ENCODE assay signal across 11 cellular contexts in the genomic region with DNA sequence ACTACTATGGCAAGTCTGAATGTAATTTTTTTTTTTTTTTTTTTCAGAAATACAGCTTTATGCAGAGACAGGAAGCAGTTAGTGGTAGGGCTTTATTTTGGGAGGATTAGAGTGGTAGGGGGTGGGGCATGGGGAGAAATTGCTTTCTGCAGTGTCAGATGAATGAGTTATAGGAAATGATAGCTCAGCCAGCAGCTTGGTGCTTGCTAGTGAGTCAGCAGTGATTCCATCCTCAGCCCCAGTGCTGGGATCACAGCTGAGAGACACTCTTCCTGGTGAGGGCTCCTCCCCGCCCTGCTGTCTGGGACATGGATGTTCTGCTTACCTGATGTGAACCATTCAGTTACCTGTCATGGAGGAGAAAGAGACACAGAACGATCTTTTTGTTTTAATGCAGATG. TPM values are rescaled to one million over a fixed set of nuclear protein-coding genes. Genes with fewer than 3 reads are reported as not detected.
A peak's percentile ranks its signal among the peaks of the same experiment; 100 is the strongest.
DNase-seq lines count a peak whose midpoint lies in the region; ATAC-seq and TF ChIP-seq lines count a peak whose summit lies in the region.
"Had no signal": no experiment of that assay in that cellular context is flagged by ENCODE, and none has a peak within 500 bp of the region (broad histone marks: within the 10 kb centered on the region; RNA-seq: fewer than 3 reads in every experiment).

No MANE protein-coding gene starts in this region.

- no peaks in the 10 kb centered on the region for H4K20me1 ChIP-seq in fibroblast of lung (ENCODE audit: control insufficient read depth, extremely low read depth, insufficient read depth, low read length)
- H4K20me1 ChIP-seq in osteoblast (ENCODE audit: insufficient read depth, low read length) = no peaks in the 10 kb centered on the region

- peaks cover 0 to 7% (median 0%) of the 10 kb centered on the region in 4 donors for H3K9me3 ChIP-seq in Peyer's patch
- no peaks in the 10 kb centered on the region for H3K9me3 ChIP-seq in fibroblast of lung (ENCODE audit: control insufficient read depth, insufficient read depth, low read depth, low read length)
- no peaks in the 10 kb centered on the region for H3K9me3 ChIP-seq in osteoblast (ENCODE audit: low read depth, low read length)

- TF ChIP-seq POLR2A in Peyer's patch (IDR thresholded peaks at IDR 0.05) = no peak

- H3K4me3 ChIP-seq in Peyer's patch = no peak overlapping the region
- H3K4me3 ChIP-seq in fibroblast of lung (replicated peaks in 1 of 4; ENCODE audit: control extremely low read depth in 1 of 4, insufficient read depth in 1 of 4, low read depth in 3 of 4, low read length in 4 of 4) = no peak overlapping the region
- no peak overlapping the region for H3K4me3 ChIP-seq in osteoblast (ENCODE audit: insufficient read depth, low read length)

- H2AFZ ChIP-seq in fibroblast of lung (ENCODE audit: low read length) (no peak overlapping the region), osteoblast (ENCODE audit: low read length) (no peak overlapping the region)

- no peak overlapping the region for H3K27ac ChIP-seq in Peyer's patch
- no peak overlapping the region for H3K27ac ChIP-seq in fibroblast of lung (ENCODE audit: insufficient read depth, low read length)
- H3K27ac ChIP-seq in osteoblast (ENCODE audit: low read depth, low read length) = no peak overlapping the region

- H3K9ac ChIP-seq in fibroblast of lung (ENCODE audit: insufficient read depth, low read length) = no peak overlapping the region

- no peak for TF ChIP-seq CTCF in Peyer's patch (IDR thresholded peaks at IDR 0.05)
- TF ChIP-seq CTCF in fibroblast of lung (conservative IDR thresholded peaks at IDR 0.05 in 1 of 2, IDR thresholded peaks at IDR 0.05 in 1 of 2; ENCODE audit: low read depth in 1 of 2, low read length in 2 of 2) = no peak
- TF ChIP-seq CTCF in osteoblast (IDR thresholded peaks at IDR 0.05; ENCODE audit: extremely low read depth, low read depth, low read length) = no peak
- no peak for TF ChIP-seq CTCF in GM20000 (IDR thresholded peaks at IDR 0.05; ENCODE audit: extremely low read depth, missing control alignments)

- H3K79me2 ChIP-seq in fibroblast of lung (ENCODE audit: control insufficient read depth, insufficient read depth, low read length) = no peaks in the 10 kb centered on the region
- H3K79me2 ChIP-seq in osteoblast (ENCODE audit: insufficient read depth, low read length) = no peaks in the 10 kb centered on the region

- ATAC-seq in HG02840 (IDR thresholded peaks at IDR 0.05; ENCODE audit: low FRiP score, unreplicated experiment) = no peak
- ATAC-seq: activated CD8-positive, alpha-beta memory T cell treated with anti-CD3 and anti-CD28 coated beads, Interleukin-2, amount 10 ng/mL, durations not matched to agents 7 days and 5 days had no signal

- H3K27me3 ChIP-seq in Peyer's patch (no peaks in the 10 kb centered on the region), fibroblast of lung (ENCODE audit: control insufficient read depth, insufficient read depth, low read length) (no peaks in the 10 kb centered on the region), osteoblast (ENCODE audit: insufficient read depth, low read length) (no peaks in the 10 kb centered on the region)

- peak; percentile 83 for DNase-seq in EL
- peak in 2 of 3 donors; percentile 57 to 77 for DNase-seq in Peyer's patch
- DNase-seq in fibroblast of lung (ENCODE audit: low read depth in 2 of 2) = peak; percentile 83 to 89
- peak; percentile 47 for DNase-seq in osteoblast (ENCODE audit: insufficient read length, low spot score, missing footprints)
- DNase-seq in activated CD8-positive, alpha-beta memory T cell treated with anti-CD3 and anti-CD28 coated beads, Interleukin-2, amount 50 U/mL, for 48 hours = no peak
- no peak for DNase-seq in DMS 273 (lab: John Stamatoyannopoulos, UW; ENCODE audit: unreplicated experiment)
- no peak for DNase-seq in GM20000 (ENCODE audit: low spot score)
- DNase-seq: activated CD8-positive, alpha-beta memory T cell treated with anti-CD3 and anti-CD28 coated beads, Interleukin-2, amount 10 ng/mL, durations not matched to agents 7 days and 5 days; retina; SHP77 treated with DMSO at 0.1 percent for 48 hours had no signal

- H3K4me2 ChIP-seq in fibroblast of lung (ENCODE audit: extremely low read depth, insufficient read depth, low read length) (no peak overlapping the region), osteoblast (ENCODE audit: insufficient read depth, low read length) (no peak overlapping the region)

- H3K36me3 ChIP-seq in Peyer's patch (peaks cover 0 to 19% (median 0%) of the 10 kb centered on the region in 3 donors), fibroblast of lung (ENCODE audit: control insufficient read depth, insufficient read depth, low read length) (no peaks in the 10 kb centered on the region), osteoblast (ENCODE audit: insufficient read depth, low read length) (no peaks in the 10 kb centered on the region)

- peaks cover 0 to 8% (median 0%) of the 10 kb centered on the region in 4 donors for H3K4me1 ChIP-seq in Peyer's patch
- peaks cover 2% of the 10 kb centered on the region for H3K4me1 ChIP-seq in fibroblast of lung (ENCODE audit: control insufficient read depth, extremely low read depth, insufficient read depth, low read length)
- H3K4me1 ChIP-seq in osteoblast (ENCODE audit: insufficient read depth, low read length) = peaks cover 8% of the 10 kb centered on the region

RNA-seq across cellular contexts. Expression of gene SEMA6D, which starts 39.6 kb away (rescaled TPM):
- total RNA-seq in Peyer's patch = 100 to 1,000 TPM in 2 of 4 donors, 10 to 100 TPM in 2; 12.4 to 120 (median 105) TPM
- 9.5 and 13.4 TPM in 2 replicates for total RNA-seq in fibroblast of lung
- 2.4 and 5.3 TPM in 2 replicates for polyA plus RNA-seq in fibroblast of lung
- polyA plus RNA-seq in fibroblast of lung (2012) = 0.99 and 2.1 TPM in 2 replicates
- 4.2 and 6.6 TPM in 2 replicates for polyA minus RNA-seq in fibroblast of lung (ENCODE audit: low replicate concordance)
- total RNA-seq in osteoblast = 8.0 and 16.2 TPM in 2 replicates
- total RNA-seq: activated CD8-positive, alpha-beta memory T cell treated with anti-CD3 and anti-CD28 coated beads, Interleukin-2, amount 10 ng/mL, durations not matched to agents 7 days and 5 days had no signal

Comparison
In these comparisons a context has a peak if more than half of its experiments do, and no peak if none do; other contexts are left out.
1. DNase-seq: peak in EL (single experiment), Peyer's patch (2 of 3), fibroblast of lung (2 of 2) and osteoblast (single experiment); none in activated CD8-positive, alpha-beta memory T cell treated with anti-CD3 and anti-CD28 coated beads, Interleukin-2, amount 50 U/mL, for 48 hours (single experiment), DMS 273 (single experiment) and GM20000 (single experiment).